In genomic region chr12:124531906-124532305, GRCh38 we compare ENCODE assay signal across 15 cellular contexts. TPM values are rescaled to one million over a fixed set of nuclear protein-coding genes. Genes with fewer than 3 reads are reported as not detected.
DNase-seq lines count a peak whose midpoint lies in the region; ATAC-seq and TF ChIP-seq lines count a peak whose summit lies in the region.
"Had no signal": no experiment of that assay in that cellular context is flagged by ENCODE, and none has a peak within 500 bp of the region (broad histone marks: within the 10 kb centered on the region; RNA-seq: fewer than 3 reads in every experiment).

No MANE protein-coding gene starts in this region.

- no peak for TF ChIP-seq CTCF in DND-41 (IDR thresholded peaks at IDR 0.05; ENCODE audit: borderline replicate concordance, extremely low read depth, low read length, poor library complexity, severe bottlenecking)
- no peak for TF ChIP-seq CTCF in brain (conservative IDR thresholded peaks at IDR 0.05)
- TF ChIP-seq CTCF in mesothelial cell of epicardium (IDR thresholded peaks at IDR 0.05; ENCODE audit: unreplicated experiment), result no peak
- no peak for TF ChIP-seq CTCF in smooth muscle cell (IDR thresholded peaks at IDR 0.05; ENCODE audit: borderline replicate concordance, insufficient read depth, poor library complexity, severe bottlenecking)

- DNase-seq in DND-41, result no peak
- DNase-seq in mesothelial cell of epicardium (ENCODE audit: low spot score in 2 of 2, unreplicated experiment in 2 of 2), result no peak
- no peak for DNase-seq in smooth muscle cell (lab: John Stamatoyannopoulos, UW; ENCODE audit: unreplicated experiment)
- DNase-seq in stimulated activated CD4-positive, alpha-beta T cell treated with anti-CD3 and anti-CD28 coated beads, Interleukin-4, amount 100 ng/mL, for 24 hours, result no peak
- DNase-seq in NK-92 treated with Interleukin-12 subunit alpha and Interleukin-12 subunit beta, amount 100 ng/mL, for 24 hours (lab: John Stamatoyannopoulos, UW), result no peak
- DNase-seq in activated CD8-positive, alpha-beta memory T cell treated with anti-CD3 and anti-CD28 coated beads, Interleukin-2, amount 50 U/mL, for 4 hours, result no peak
- DNase-seq: ACHN; AML-193; Caco-2; CD4-positive, CD25-positive, alpha-beta regulatory T cell; Kasumi-1; NCI-H345; SIG-M5 had no signal

- peaks cover 36% of the 10 kb centered on the region for H3K36me3 Mint-ChIP-seq in brain
- peaks cover 13% of the 10 kb centered on the region for H3K36me3 Mint-ChIP-seq in mesothelial cell of epicardium

- no peaks in the 10 kb centered on the region for H3K9me3 ChIP-seq in DND-41 (ENCODE audit: insufficient read depth, low read length, severe bottlenecking)
- H3K9me3 ChIP-seq in smooth muscle cell (replicated peaks; ENCODE audit: low read depth), result no peaks in the 10 kb centered on the region
- H3K9me3 ChIP-seq: Caco-2, HAP-1 had no signal

- H3K9ac ChIP-seq in DND-41 (ENCODE audit: low read depth, low read length) (no peak overlapping the region), smooth muscle cell (ENCODE audit: low read depth) (no peak overlapping the region)

- no peaks in the 10 kb centered on the region for H3K27me3 Mint-ChIP-seq in brain
- H3K27me3 Mint-ChIP-seq in mesothelial cell of epicardium (ENCODE audit: low read depth), result no peaks in the 10 kb centered on the region
- H3K27me3 Mint-ChIP-seq: CD4-positive, CD25-positive, alpha-beta regulatory T cell had no signal

- H3K4me1 ChIP-seq in DND-41 (ENCODE audit: insufficient read depth, low read length) (no peaks in the 10 kb centered on the region), smooth muscle cell (ENCODE audit: low read depth) (peaks cover 28% of the 10 kb centered on the region)
- H3K4me1 ChIP-seq: Caco-2, HAP-1 had no signal

- H3K4me3 Mint-ChIP-seq in brain (no peak overlapping the region), mesothelial cell of epicardium (no peak overlapping the region)
- H3K4me3 Mint-ChIP-seq: CD4-positive, CD25-positive, alpha-beta regulatory T cell had no signal

- WGBS in smooth muscle cell (ENCODE audit: low lambda C conversion rate), result 92% methylated on average over 11 of the region's 11 CpGs

- peak overlapping the region in 4 of 5 experiments; percentile 85 to 96 (median 92) for H3K27ac Mint-ChIP-seq in brain
- peak overlapping the region; percentile 93 for H3K27ac Mint-ChIP-seq in mesothelial cell of epicardium

- H4K20me1 ChIP-seq in DND-41 (ENCODE audit: insufficient read depth, low read length), result peaks cover 80% of the 10 kb centered on the region
- H4K20me1 ChIP-seq in smooth muscle cell (ENCODE audit: low read depth), result peaks cover 96% of the 10 kb centered on the region

- H3K4me2 ChIP-seq in DND-41 (ENCODE audit: insufficient read depth, low read length) (no peak overlapping the region), smooth muscle cell (peak overlapping the region; percentile 51)

- H3K4me1 Mint-ChIP-seq in brain (peaks cover 86% of the 10 kb centered on the region), mesothelial cell of epicardium (peaks cover 52% of the 10 kb centered on the region)

- peaks cover 12% of the 10 kb centered on the region for H3K36me3 ChIP-seq in DND-41 (ENCODE audit: insufficient read depth, low read length)
- no peaks in the 10 kb centered on the region for H3K36me3 ChIP-seq in smooth muscle cell (ENCODE audit: low read depth)

- no peaks in the 10 kb centered on the region for H3K27me3 ChIP-seq in DND-41 (ENCODE audit: insufficient read depth, low read length, poor library complexity)
- no peaks in the 10 kb centered on the region for H3K27me3 ChIP-seq in smooth muscle cell (ENCODE audit: low read depth)

- peaks cover 25% of the 10 kb centered on the region for H3F3A ChIP-seq in smooth muscle cell (ENCODE audit: low read depth)

- 0 out of 3 replicates have a peak, but pooled peaks have one; percentile 10 for ATAC-seq in DND-41 (ENCODE audit: insufficient read depth, low read depth)

- H3K9me3 Mint-ChIP-seq in brain (peaks cover 0 to 17% (median 0%) of the 10 kb centered on the region in 5 experiments), mesothelial cell of epicardium (peaks cover 5% of the 10 kb centered on the region)
- H3K9me3 Mint-ChIP-seq: CD4-positive, CD25-positive, alpha-beta regulatory T cell had no signal

- H3K79me2 ChIP-seq in DND-41 (ENCODE audit: insufficient read depth, low read length), result peaks cover 87% of the 10 kb centered on the region
- H3K79me2 ChIP-seq in smooth muscle cell (ENCODE audit: low read depth), result peaks cover 87% of the 10 kb centered on the region

- H3K27ac ChIP-seq in DND-41 (ENCODE audit: low read length) (no peak overlapping the region), smooth muscle cell (ENCODE audit: low read depth) (peak overlapping the region; percentile 72)

- H3K4me3 ChIP-seq in DND-41 (ENCODE audit: low read depth in 1 of 2, low read length in 2 of 2), result no peak overlapping the region
- H3K4me3 ChIP-seq in smooth muscle cell, result no peak overlapping the region
- H3K4me3 ChIP-seq: HAP-1 had no signal

- no peak overlapping the region for H2AFZ ChIP-seq in DND-41 (ENCODE audit: low read depth, low read length)
- H2AFZ ChIP-seq in smooth muscle cell (ENCODE audit: low read depth), result no peak overlapping the region

RNA-seq across cellular contexts. Expression of gene NCOR2, which starts 35.5 kb away (rescaled TPM):
- 78.6 TPM for polyA plus RNA-seq in brain (ENCODE audit: insufficient read depth, low read depth, low replicate concordance)
- total RNA-seq in mesothelial cell of epicardium, result 316 to 336 TPM (median 331 TPM) in 3 replicates
- 64.1 and 64.7 TPM in 2 replicates for total RNA-seq in smooth muscle cell
- polyA plus RNA-seq in smooth muscle cell, result 164 and 169 TPM in 2 replicates
